8 cellular contexts compared by ENCODE assay signal in the genomic region with DNA sequence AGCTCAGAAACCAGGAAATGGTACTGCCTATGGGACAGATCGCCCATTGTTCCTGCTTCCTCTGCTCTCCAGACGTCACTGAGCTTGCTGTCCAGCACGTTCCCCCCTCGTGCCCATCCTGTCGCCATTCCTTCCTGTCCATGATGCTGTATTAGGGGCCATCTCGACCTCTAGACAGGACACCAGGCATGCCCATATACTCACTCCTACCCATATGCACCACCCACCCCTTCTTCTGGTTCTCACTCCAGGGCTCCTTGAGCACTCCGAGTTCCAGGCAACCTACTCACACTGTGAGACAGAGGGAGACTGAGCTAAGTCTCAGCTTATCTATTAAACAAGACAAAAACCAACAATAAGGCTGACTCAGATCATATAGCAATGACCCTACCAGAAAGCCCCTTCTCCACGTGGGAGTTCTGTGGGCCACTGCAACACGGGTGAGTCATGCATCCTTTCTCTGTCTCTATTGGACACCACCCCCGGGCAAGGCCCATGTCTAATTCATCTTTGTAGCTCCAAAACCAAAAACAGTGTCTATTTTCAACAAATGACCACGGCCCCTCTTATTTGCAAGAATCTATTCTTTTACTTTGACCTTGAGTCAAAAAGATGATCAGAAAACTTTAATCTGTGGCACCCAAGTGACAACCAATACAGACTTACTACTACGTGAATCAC.
DNase-seq lines count a peak whose midpoint lies in the region; TF ChIP-seq lines count a peak whose summit lies in the region.

No MANE protein-coding gene starts in this region.

- H3K27ac ChIP-seq in coronary artery: peak overlapping the region in 1 of 2 donors; percentile 33
- no peak overlapping the region for H3K27ac ChIP-seq in colonic mucosa

- TF ChIP-seq CTCF in coronary artery (IDR thresholded peaks at IDR 0.05): no peak
- no peak for TF ChIP-seq CTCF in BE2C (IDR thresholded peaks at IDR 0.05; ENCODE audit: low read depth, low read length)
- TF ChIP-seq CTCF in colonic mucosa (IDR thresholded peaks at IDR 0.05): no peak

- H3K4me3 ChIP-seq in coronary artery (no peak overlapping the region), BE2C (ENCODE audit: low read depth, low read length) (no peak overlapping the region), colonic mucosa (no peak overlapping the region)

- no peak overlapping the region for H3K9ac ChIP-seq in colonic mucosa (ENCODE audit: low read depth in 2 of 2, low read length in 2 of 2)

- H3K27me3 ChIP-seq in BE2C: peaks cover 3% of the 10 kb centered on the region; the same call in 1 of the 2 replicates
- H3K27me3 ChIP-seq in colonic mucosa: no peaks in the 10 kb centered on the region

- intact Hi-C loops in colonic mucosa (cut with DNase I): no loop called here

- peak; percentile 6 to 18 for DNase-seq in stimulated activated CD4-positive, alpha-beta T cell treated with anti-CD3 and anti-CD28 coated beads, Interleukin-15, amount 100 ng/mL, for 48 hours (ENCODE audit: low read depth in 2 of 2)
- no peak for DNase-seq in stimulated activated CD4-positive, alpha-beta T cell treated with anti-CD3 and anti-CD28 coated beads, Interleukin-4, amount 100 ng/mL, for 1 hour
- DNase-seq in HT1080 (ENCODE audit: low read depth) (peak; percentile 95), coronary artery (ENCODE audit: low spot score) (peak; percentile 57), midbrain (lab: John Stamatoyannopoulos, UW) (peak; percentile 71), NCI-H1694 treated with DMSO at 0.1 percent for 48 hours (lab: John Stamatoyannopoulos, UW) (no peak), BE2C (no peak), colonic mucosa (no peak)

- H3K9me3 ChIP-seq in BE2C: no peaks in the 10 kb centered on the region
- H3K9me3 ChIP-seq in colonic mucosa: no peaks in the 10 kb centered on the region

- no peaks in the 10 kb centered on the region for H3K4me1 ChIP-seq in BE2C
- no peaks in the 10 kb centered on the region for H3K4me1 ChIP-seq in colonic mucosa

- H3K36me3 ChIP-seq in BE2C (no peaks in the 10 kb centered on the region), colonic mucosa (peaks cover 6% of the 10 kb centered on the region)

Comparison
In these comparisons a context has a peak if more than half of its experiments do, and no peak if none do; other contexts are left out.
1. DNase-seq: peak in stimulated activated CD4-positive, alpha-beta T cell treated with anti-CD3 and anti-CD28 coated beads, Interleukin-15, amount 100 ng/mL, for 48 hours (2 of 2), HT1080 (single experiment), coronary artery (single experiment) and midbrain (single experiment); none in stimulated activated CD4-positive, alpha-beta T cell treated with anti-CD3 and anti-CD28 coated beads, Interleukin-4, amount 100 ng/mL, for 1 hour (single experiment), NCI-H1694 treated with DMSO at 0.1 percent for 48 hours (single experiment), BE2C (single experiment) and colonic mucosa (single experiment).